ENCODE assay signal across 23 cellular contexts in the genomic region with DNA sequence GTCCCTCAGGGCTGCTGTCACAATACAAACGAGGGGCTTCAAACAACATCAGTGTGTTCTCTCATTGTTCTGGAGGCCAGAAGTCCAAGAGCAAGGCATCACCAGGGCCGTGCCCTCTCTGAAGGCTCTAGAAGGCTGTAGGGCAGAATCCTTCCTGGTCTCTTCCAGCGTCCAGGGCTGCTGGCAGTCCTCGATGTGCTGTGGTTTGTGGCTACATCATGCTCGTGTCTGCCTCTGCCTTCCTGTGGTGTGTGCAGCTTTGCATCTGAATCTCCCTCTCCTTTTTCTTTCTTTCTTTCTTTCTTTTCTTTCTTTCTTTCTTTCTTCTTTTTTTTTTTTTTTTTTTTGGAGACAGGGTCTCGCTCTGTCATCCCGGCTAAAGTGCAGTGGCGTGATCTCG.
"Had no signal": no experiment of that assay in that cellular context is flagged by ENCODE, and none has a peak within 500 bp of the region (broad histone marks: within the 10 kb centered on the region; RNA-seq: fewer than 3 reads in every experiment).

No MANE protein-coding gene starts in this region.

- H3K27ac ChIP-seq: coronary artery, dorsolateral prefrontal cortex, esophagus muscularis mucosa, foreskin keratinocyte, gastroesophageal sphincter, heart left ventricle, hepatocyte had no signal

- H3K4me3 ChIP-seq: coronary artery, dorsolateral prefrontal cortex, esophagus muscularis mucosa, gastroesophageal sphincter, heart left ventricle, hepatocyte, lung had no signal

- H3K9me3 ChIP-seq: esophagus muscularis mucosa, gastroesophageal sphincter, heart left ventricle had no signal

- DNase-seq: dermis blood vessel endothelial cell; dorsolateral prefrontal cortex; effector CD4-positive, alpha-beta T cell; effector memory CD4-positive, alpha-beta T cell; foreskin keratinocyte; heart left ventricle; hypothalamus; immature natural killer cell; islet precursor cell; kidney; kidney glomerular epithelial cell; left colon; left ventricle myocardium superior; mammary epithelial cell; mesendoderm; midbrain; naive B cell; naive thymus-derived CD8-positive, alpha-beta T cell had no signal

- H3K27me3 ChIP-seq: dorsolateral prefrontal cortex, esophagus muscularis mucosa, foreskin keratinocyte, gastroesophageal sphincter, heart left ventricle, hepatocyte had no signal

- H3K4me1 ChIP-seq: esophagus muscularis mucosa, foreskin keratinocyte, gastroesophageal sphincter, heart left ventricle had no signal
